Comparison of ENCODE assay signal across 33 cellular contexts in genomic region chr7:115033917-115034459, GRCh38.
"Had no signal": no experiment of that assay in that cellular context is flagged by ENCODE, and none has a peak within 500 bp of the region (broad histone marks: within the 10 kb centered on the region; RNA-seq: fewer than 3 reads in every experiment).

No MANE protein-coding gene starts in this region.

- H3K4me3 Mint-ChIP-seq: activated CD4-positive, alpha-beta memory T cell treated with anti-CD3 and anti-CD28 coated beads for 36 hours; activated CD4-positive, alpha-beta T cell treated with anti-CD3 and anti-CD28 coated beads, Interleukin-2, amount 10 ng/mL, durations not matched to agents 24 days and 14 days; activated naive CD4-positive, alpha-beta T cell treated with anti-CD3 and anti-CD28 coated beads, Interleukin-2, amount 10 ng/mL, durations not matched to agents 7 days and 5 days; activated naive CD8-positive, alpha-beta T cell treated with anti-CD3 and anti-CD28 coated beads, Interleukin-2, amount 10 ng/mL, durations not matched to agents 7 days and 5 days; activated T-helper 1 cell treated with anti-CD3 and anti-CD28 coated beads, Interleukin-12 subunit alpha, Interleukin-12 subunit beta, Interleukin-2, Interleukin-4 antibody, amounts not matched to agents 30 ng/mL and 10 ng/mL and 1 ng/mL, durations not matched to agents 14 hours and 24 hours and 36 hours; effector memory CD8-positive, alpha-beta T cell; naive thymus-derived CD8-positive, alpha-beta T cell; neural progenitor cell had no signal

- H3K36me3 Mint-ChIP-seq: activated CD4-positive, alpha-beta memory T cell treated with anti-CD3 and anti-CD28 coated beads for 36 hours; brain; naive thymus-derived CD8-positive, alpha-beta T cell; neural progenitor cell had no signal

- H3K27ac ChIP-seq: ascending aorta, gastroesophageal sphincter, neural progenitor cell, parathyroid adenoma, psoas muscle, right atrium auricular region, testis, transverse colon, WERI-Rb-1 had no signal

- H3K27me3 Mint-ChIP-seq: activated CD4-positive, alpha-beta memory T cell treated with anti-CD3 and anti-CD28 coated beads for 36 hours; activated CD4-positive, alpha-beta T cell treated with anti-CD3 and anti-CD28 coated beads, Interleukin-2, amount 10 ng/mL, durations not matched to agents 24 days and 14 days; activated naive CD4-positive, alpha-beta T cell treated with anti-CD3 and anti-CD28 coated beads, Interleukin-2, amount 10 ng/mL, durations not matched to agents 7 days and 5 days; brain had no signal

- DNase-seq: activated CD4-positive, alpha-beta memory T cell treated with anti-CD3 and anti-CD28 coated beads for 36 hours; activated CD4-positive, alpha-beta T cell treated with anti-CD3 and anti-CD28 coated beads, Interleukin-2, amount 10 ng/mL, durations not matched to agents 24 days and 14 days; activated CD4-positive, CD25-positive, alpha-beta regulatory T cell treated with anti-CD3 and anti-CD28 coated beads, Interleukin-2, amount 50 U/mL, for 72 hours; activated CD8-positive, alpha-beta memory T cell treated with anti-CD3 and anti-CD28 coated beads, Interleukin-2, amount 50 U/mL, for 4 hours; activated effector memory CD4-positive, alpha-beta T cell treated with anti-CD3 and anti-CD28 coated beads, Interleukin-2, amount 50 U/mL, for 16 hours; activated naive CD4-positive, alpha-beta T cell treated with anti-CD3 and anti-CD28 coated beads, Interleukin-2, amount 10 ng/mL, durations not matched to agents 7 days and 5 days; activated naive CD8-positive, alpha-beta T cell treated with anti-CD3 and anti-CD28 coated beads, Interleukin-2, amount 10 ng/mL, durations not matched to agents 7 days and 5 days; activated T-cell treated with anti-CD3 and anti-CD28 coated beads, Interleukin-2, amount 50 U/mL, for 1 hour; cortex of kidney; effector memory CD8-positive, alpha-beta T cell; erythroblast; hippocampal formation; left cardiac atrium; mammary epithelial cell; midbrain; naive thymus-derived CD8-positive, alpha-beta T cell; occipital lobe; psoas muscle; stimulated activated CD4-positive, alpha-beta T cell treated with anti-CD3 and anti-CD28 coated beads, Interleukin-1b, Interleukin-23, amount 100 ng/mL, for 48 hours; stimulated activated CD4-positive, alpha-beta T cell treated with anti-CD3 and anti-CD28 coated beads, Interleukin-4, amount 100 ng/mL, for 4 hours; stimulated activated CD8-positive, alpha-beta memory T cell treated with anti-CD3 and anti-CD28 coated beads, Interleukin-4, amount 100 ng/mL, for 48 hours; stimulated activated naive CD4-positive, alpha-beta T cell; T1000; testis; transverse colon; WERI-Rb-1 had no signal

- ATAC-seq: effector memory CD8-positive, alpha-beta T cell; gastroesophageal sphincter; left cardiac atrium; naive thymus-derived CD8-positive, alpha-beta T cell; psoas muscle had no signal

- H3K9me3 Mint-ChIP-seq: activated CD4-positive, alpha-beta memory T cell treated with anti-CD3 and anti-CD28 coated beads for 36 hours; activated naive CD4-positive, alpha-beta T cell treated with anti-CD3 and anti-CD28 coated beads, Interleukin-2, amount 10 ng/mL, durations not matched to agents 7 days and 5 days; activated naive CD8-positive, alpha-beta T cell treated with anti-CD3 and anti-CD28 coated beads, Interleukin-2, amount 10 ng/mL, durations not matched to agents 7 days and 5 days; activated T-helper 1 cell treated with anti-CD3 and anti-CD28 coated beads, Interleukin-12 subunit alpha, Interleukin-12 subunit beta, Interleukin-2, Interleukin-4 antibody, amounts not matched to agents 30 ng/mL and 10 ng/mL and 1 ng/mL, durations not matched to agents 14 hours and 24 hours and 36 hours; brain; effector memory CD8-positive, alpha-beta T cell; naive thymus-derived CD8-positive, alpha-beta T cell; neural progenitor cell had no signal

- H3K27ac Mint-ChIP-seq: activated CD4-positive, alpha-beta memory T cell treated with anti-CD3 and anti-CD28 coated beads for 36 hours; activated CD4-positive, alpha-beta T cell treated with anti-CD3 and anti-CD28 coated beads, Interleukin-2, amount 10 ng/mL, durations not matched to agents 24 days and 14 days; activated naive CD4-positive, alpha-beta T cell treated with anti-CD3 and anti-CD28 coated beads, Interleukin-2, amount 10 ng/mL, durations not matched to agents 7 days and 5 days; activated naive CD8-positive, alpha-beta T cell treated with anti-CD3 and anti-CD28 coated beads, Interleukin-2, amount 10 ng/mL, durations not matched to agents 7 days and 5 days; activated T-helper 1 cell treated with anti-CD3 and anti-CD28 coated beads, Interleukin-12 subunit alpha, Interleukin-12 subunit beta, Interleukin-2, Interleukin-4 antibody, amounts not matched to agents 30 ng/mL and 10 ng/mL and 1 ng/mL, durations not matched to agents 14 hours and 24 hours and 36 hours; brain; effector memory CD8-positive, alpha-beta T cell; naive thymus-derived CD8-positive, alpha-beta T cell; neural progenitor cell had no signal
